In genomic region chr4:114272226-114272625, GRCh38 we compare ENCODE assay signal across 9 cellular contexts.
DNase-seq lines count a peak whose midpoint lies in the region; ATAC-seq and TF ChIP-seq lines count a peak whose summit lies in the region.
"Had no signal": no experiment of that assay in that cellular context is flagged by ENCODE, and none has a peak within 500 bp of the region (broad histone marks: within the 10 kb centered on the region; RNA-seq: fewer than 3 reads in every experiment).

No MANE protein-coding gene starts in this region.

- no peak for TF ChIP-seq CTCF in HCT116 (IDR thresholded peaks at IDR 0.05 in 2 of 3, conservative IDR thresholded peaks at IDR 0.05 in 1 of 3; ENCODE audit: borderline replicate concordance in 1 of 3, insufficient read depth in 1 of 3, low read depth in 2 of 3, low read length in 2 of 3)
- no peak for TF ChIP-seq CTCF in fibroblast of pulmonary artery (IDR thresholded peaks at IDR 0.05; ENCODE audit: low read length, missing control alignments)

- intact Hi-C loops in HCT116 (cut with micrococcal nuclease): no loop called here

- no peak overlapping the region for H3K4me3 ChIP-seq in HCT116 (replicated peaks in 1 of 2; ENCODE audit: low read depth in 1 of 2, low read length in 2 of 2)
- H3K4me3 ChIP-seq in fibroblast of pulmonary artery (replicated peaks; ENCODE audit: low read depth, low read length): no peak overlapping the region

- TF ChIP-seq RAD21 in HCT116 (IDR thresholded peaks at IDR 0.05; ENCODE audit: low read depth): no peak

- no peaks in the 10 kb centered on the region for H3K4me1 Mint-ChIP-seq in stimulated activated effector memory CD8-positive, alpha-beta T cell treated with anti-CD3 and anti-CD28 coated beads, Interleukin-12 subunit alpha, Interleukin-12 subunit beta, amount 100 ng/mL, for 72 hours
- H3K4me1 Mint-ChIP-seq: activated naive CD4-positive, alpha-beta T cell treated with anti-CD3 and anti-CD28 coated beads, Interleukin-2, amount 10 ng/mL, durations not matched to agents 7 days and 5 days had no signal

- CTCF ChIA-PET in HCT116 (lab: Charles Lee): no interaction called here

- H4K20me1 ChIP-seq in HCT116 (ENCODE audit: insufficient read depth): no peaks in the 10 kb centered on the region

- no TSS peak for BruUV-seq in HCT116 (replicated peaks; lab: Mats Ljungman, UMichigan)

- H3K4me1 ChIP-seq in HCT116 (ENCODE audit: control insufficient read depth in 1 of 2, insufficient read depth in 2 of 2, low read length in 2 of 2): peaks cover 0 to 8% of the 10 kb centered on the region in 2 experiments; a peak in 2 of 4 replicates

- no peak overlapping the region for H3K9ac ChIP-seq in HCT116 (ENCODE audit: low read length)

- no peaks in the 10 kb centered on the region for H3K79me2 ChIP-seq in HCT116 (ENCODE audit: insufficient read depth, low read length)

- POLR2A ChIA-PET in HCT116 (lab: Charles Lee): no interaction called here

- H3K27me3 ChIP-seq in HCT116 (ENCODE audit: insufficient read depth, low read length): no peaks in the 10 kb centered on the region

- no peak overlapping the region for H3K27ac Mint-ChIP-seq in stimulated activated effector memory CD8-positive, alpha-beta T cell treated with anti-CD3 and anti-CD28 coated beads, Interleukin-12 subunit alpha, Interleukin-12 subunit beta, amount 100 ng/mL, for 72 hours
- H3K27ac Mint-ChIP-seq: activated CD4-positive, alpha-beta T cell treated with anti-CD3 and anti-CD28 coated beads for 36 hours; activated naive CD4-positive, alpha-beta T cell treated with anti-CD3 and anti-CD28 coated beads, Interleukin-2, amount 10 ng/mL, durations not matched to agents 7 days and 5 days had no signal

- no peaks in the 10 kb centered on the region for H3K36me3 ChIP-seq in HCT116 (ENCODE audit: control insufficient read depth in 1 of 2, insufficient read depth in 2 of 2, low read length in 2 of 2)

- RAD21 ChIA-PET in HCT116 (lab: Charles Lee; ENCODE audit: low non-redundant PET in 1 of 2, low total read pairs in 2 of 2, uncharacterized antibody in 2 of 2, unreplicated experiment in 2 of 2): no interaction called here

- H3K4me3 Mint-ChIP-seq in stimulated activated effector memory CD8-positive, alpha-beta T cell treated with anti-CD3 and anti-CD28 coated beads, Interleukin-12 subunit alpha, Interleukin-12 subunit beta, amount 100 ng/mL, for 72 hours: no peak overlapping the region
- H3K4me3 Mint-ChIP-seq: activated CD4-positive, alpha-beta T cell treated with anti-CD3 and anti-CD28 coated beads for 36 hours; activated naive CD4-positive, alpha-beta T cell treated with anti-CD3 and anti-CD28 coated beads, Interleukin-2, amount 10 ng/mL, durations not matched to agents 7 days and 5 days had no signal

- H3K9me3 Mint-ChIP-seq in stimulated activated effector memory CD8-positive, alpha-beta T cell treated with anti-CD3 and anti-CD28 coated beads, Interleukin-12 subunit alpha, Interleukin-12 subunit beta, amount 100 ng/mL, for 72 hours: no peaks in the 10 kb centered on the region
- H3K9me3 Mint-ChIP-seq: activated naive CD4-positive, alpha-beta T cell treated with anti-CD3 and anti-CD28 coated beads, Interleukin-2, amount 10 ng/mL, durations not matched to agents 7 days and 5 days had no signal

- H3K9me3 ChIP-seq in HCT116 (ENCODE audit: control insufficient read depth in 1 of 2, insufficient read depth in 1 of 2, low read depth in 1 of 2, low read length in 2 of 2): no peaks in the 10 kb centered on the region

- DNase-seq in HCT116 (ENCODE audit: low read depth, low spot score) (peak; percentile 40), SW 1271 (lab: John Stamatoyannopoulos, UW) (peak; percentile 35 to 63), fibroblast of pulmonary artery (ENCODE audit: low read depth) (peak; percentile 92), NCI-H128 (lab: John Stamatoyannopoulos, UW; ENCODE audit: unreplicated experiment) (no peak)
- DNase-seq in stimulated activated effector memory CD8-positive, alpha-beta T cell treated with anti-CD3 and anti-CD28 coated beads, Interleukin-12 subunit alpha, Interleukin-12 subunit beta, amount 100 ng/mL, for 72 hours (ENCODE audit: low spot score in 2 of 2): no peak
- DNase-seq in activated CD4-positive, alpha-beta T cell treated with anti-CD3 and anti-CD28 coated beads, Interleukin-2, amount 50 U/mL, for 4 hours: no peak
- DNase-seq: activated CD4-positive, alpha-beta T cell treated with anti-CD3 and anti-CD28 coated beads for 36 hours; activated naive CD4-positive, alpha-beta T cell treated with anti-CD3 and anti-CD28 coated beads, Interleukin-2, amount 10 ng/mL, durations not matched to agents 7 days and 5 days had no signal

- TF ChIP-seq POLR2A in HCT116 (IDR thresholded peaks at IDR 0.05; ENCODE audit: borderline replicate concordance, extremely low read depth, insufficient read depth, insufficient read length): no peak

- no peak overlapping the region for H3K4me2 ChIP-seq in HCT116 (ENCODE audit: low read length)

- no peaks in the 10 kb centered on the region for H3K36me3 Mint-ChIP-seq in stimulated activated effector memory CD8-positive, alpha-beta T cell treated with anti-CD3 and anti-CD28 coated beads, Interleukin-12 subunit alpha, Interleukin-12 subunit beta, amount 100 ng/mL, for 72 hours
- H3K36me3 Mint-ChIP-seq: activated naive CD4-positive, alpha-beta T cell treated with anti-CD3 and anti-CD28 coated beads, Interleukin-2, amount 10 ng/mL, durations not matched to agents 7 days and 5 days had no signal

- H2AFZ ChIP-seq in HCT116 (ENCODE audit: low read depth, low read length, poor library complexity, severe bottlenecking): no peak overlapping the region

- H3K9me2 ChIP-seq in HCT116 (ENCODE audit: insufficient read depth): no peaks in the 10 kb centered on the region

- peak; percentile 63; the same call in 1 of the 2 replicates for ATAC-seq in HCT116
- ATAC-seq in stimulated activated effector memory CD8-positive, alpha-beta T cell treated with anti-CD3 and anti-CD28 coated beads, Interleukin-12 subunit alpha, Interleukin-12 subunit beta, amount 100 ng/mL, for 72 hours: peak; percentile 65
- no peak for ATAC-seq in HG03354 (IDR thresholded peaks at IDR 0.05; ENCODE audit: poor library complexity, severe bottlenecking, unreplicated experiment)
- ATAC-seq: activated CD4-positive, alpha-beta T cell treated with anti-CD3 and anti-CD28 coated beads for 36 hours had no signal

- H3K27ac ChIP-seq in HCT116 (ENCODE audit: low read depth, low read length): no peak overlapping the region

TF ChIP-seq in HCT116, 20 proteins besides CTCF, POLR2A, EP300 and RAD21:
- TF ChIP-seq MAX (IDR thresholded peaks at IDR 0.05): no peak
- peak; percentile 40; the same call in 1 of the 2 replicates for TF ChIP-seq FOSL1 (IDR thresholded peaks at IDR 0.05; ENCODE audit: low read depth)

Comparison
In these comparisons a context has a peak if more than half of its experiments do, and no peak if none do; other contexts are left out.
1. DNase-seq: peak in HCT116 (single experiment), SW 1271 (2 of 2) and fibroblast of pulmonary artery (single experiment); none in stimulated activated effector memory CD8-positive, alpha-beta T cell treated with anti-CD3 and anti-CD28 coated beads, Interleukin-12 subunit alpha, Interleukin-12 subunit beta, amount 100 ng/mL, for 72 hours (0 of 2), NCI-H128 (single experiment) and activated CD4-positive, alpha-beta T cell treated with anti-CD3 and anti-CD28 coated beads, Interleukin-2, amount 50 U/mL, for 4 hours (0 of 2).